19 cellular contexts compared by ENCODE assay signal in genomic region chr6:38195113-38195635, GRCh38.
"Had no signal": no experiment of that assay in that cellular context is flagged by ENCODE, and none has a peak within 500 bp of the region (broad histone marks: within the 10 kb centered on the region; RNA-seq: fewer than 3 reads in every experiment).

No MANE protein-coding gene starts in this region.

- DNase-seq: dermis blood vessel endothelial cell; esophagus squamous epithelium; foreskin fibroblast; glutamatergic neuron; islet precursor cell; lower lobe of right lung; midbrain; ovary; sigmoid colon; stimulated activated CD4-positive, alpha-beta T cell treated with anti-CD3 and anti-CD28 coated beads, Interleukin-2, amount 100 ng/mL, for 24 hours; stimulated activated naive CD4-positive, alpha-beta T cell had no signal

- H3K4me1 ChIP-seq: esophagus squamous epithelium, gastroesophageal sphincter, lower lobe of right lung, right atrium auricular region had no signal

- H3K36me3 Mint-ChIP-seq: natural killer cell treated with Interleukin-12 subunit alpha and Interleukin-12 subunit beta and Interleukin-15 and Interleukin-18, amount 100 ng/mL, for 72 hours; neural progenitor cell; type B pancreatic cell had no signal

- H3K9me3 ChIP-seq: esophagus squamous epithelium, gastroesophageal sphincter, lower lobe of right lung, ovary, right atrium auricular region, sigmoid colon had no signal

- H3K4me3 Mint-ChIP-seq: memory B cell; natural killer cell treated with Interleukin-12 subunit alpha and Interleukin-12 subunit beta and Interleukin-15 and Interleukin-18, amount 100 ng/mL, for 72 hours; neural progenitor cell; type B pancreatic cell had no signal

- ATAC-seq: gastroesophageal sphincter, left lobe of liver had no signal

- H3K4me3 ChIP-seq: esophagus squamous epithelium, gastroesophageal sphincter, lower lobe of right lung, neural progenitor cell, ovary, right atrium auricular region, sigmoid colon, skin epidermis had no signal

- H3K9me3 Mint-ChIP-seq: memory B cell; natural killer cell treated with Interleukin-12 subunit alpha and Interleukin-12 subunit beta and Interleukin-15 and Interleukin-18, amount 100 ng/mL, for 72 hours; neural progenitor cell; type B pancreatic cell had no signal

- H3K4me1 Mint-ChIP-seq: memory B cell had no signal

- H3K27me3 ChIP-seq: esophagus squamous epithelium, gastroesophageal sphincter, neural progenitor cell, ovary, right atrium auricular region, sigmoid colon had no signal

- H3K27ac Mint-ChIP-seq: memory B cell; natural killer cell treated with Interleukin-12 subunit alpha and Interleukin-12 subunit beta and Interleukin-15 and Interleukin-18, amount 100 ng/mL, for 72 hours; neural progenitor cell; type B pancreatic cell had no signal

- H3K27me3 Mint-ChIP-seq: memory B cell; natural killer cell treated with Interleukin-12 subunit alpha and Interleukin-12 subunit beta and Interleukin-15 and Interleukin-18, amount 100 ng/mL, for 72 hours; type B pancreatic cell had no signal

- H3K36me3 ChIP-seq: gastroesophageal sphincter, neural progenitor cell, ovary, right atrium auricular region, sigmoid colon had no signal

- H3K27ac ChIP-seq: esophagus squamous epithelium, gastroesophageal sphincter, lower lobe of right lung, neural progenitor cell, ovary, right atrium auricular region, sigmoid colon, skin epidermis had no signal
